34 cellular contexts compared by ENCODE assay signal in the genomic region with DNA sequence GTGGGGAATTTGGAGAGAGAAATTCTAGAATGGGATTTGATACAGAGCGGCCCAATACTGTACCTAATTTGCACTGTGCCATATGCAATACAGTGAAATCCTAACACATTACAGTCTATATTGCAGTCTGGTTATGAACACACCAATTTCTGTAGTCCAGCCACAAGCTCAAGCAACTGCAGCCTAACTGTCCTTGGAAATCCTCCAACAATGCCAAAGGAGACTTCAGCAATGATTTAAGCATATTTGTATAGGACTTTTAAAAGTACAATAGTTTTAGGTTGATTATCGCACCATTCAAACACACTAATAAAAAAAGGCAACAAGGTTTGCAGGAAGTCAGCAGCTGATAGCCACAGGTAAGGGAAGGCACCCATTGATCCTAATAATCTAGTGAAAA. TPM values are rescaled to one million over a fixed set of nuclear protein-coding genes. Genes with fewer than 3 reads are reported as not detected.
A peak's percentile ranks its signal among the peaks of the same experiment; 100 is the strongest.
DNase-seq lines count a peak whose midpoint lies in the region; ATAC-seq and TF ChIP-seq lines count a peak whose summit lies in the region.
"Had no signal": no experiment of that assay in that cellular context is flagged by ENCODE, and none has a peak within 500 bp of the region (broad histone marks: within the 10 kb centered on the region; RNA-seq: fewer than 3 reads in every experiment).

No MANE protein-coding gene starts in this region.

- H2AFZ ChIP-seq in trophoblast cell (ENCODE audit: insufficient read depth, low read length, poor library complexity), result no peak overlapping the region

- no peaks in the 10 kb centered on the region for H3K79me1 ChIP-seq in trophoblast cell (ENCODE audit: low read length)

- no peak overlapping the region for H3K9ac ChIP-seq in trophoblast cell (ENCODE audit: low read length)

- H3K9me3 ChIP-seq in trophoblast cell (ENCODE audit: insufficient read depth, low read depth, low read length) (no peaks in the 10 kb centered on the region), heart right ventricle (no peaks in the 10 kb centered on the region)
- H3K9me3 ChIP-seq: HAP-1, spleen, thoracic aorta, vagina had no signal

- intact Hi-C loops in heart right ventricle (cut with DNase I), result no loop called here

- no peak overlapping the region for H2BK5ac ChIP-seq in trophoblast cell (ENCODE audit: low read depth, low read length, poor library complexity)

- H3K4me2 ChIP-seq in trophoblast cell (ENCODE audit: low read length), result no peak overlapping the region

- H3K4me3 ChIP-seq in cardiac fibroblast (replicated peaks in 1 of 2; ENCODE audit: low read depth in 2 of 2, low read length in 2 of 2) (no peak overlapping the region), fibroblast of pulmonary artery (replicated peaks; ENCODE audit: low read depth, low read length) (no peak overlapping the region), trophoblast cell (ENCODE audit: low read depth, low read length) (no peak overlapping the region), heart right ventricle (no peak overlapping the region)
- H3K4me3 ChIP-seq: HAP-1, SK-N-MC, spleen, thoracic aorta, vagina had no signal

- H2AK5ac ChIP-seq in trophoblast cell (ENCODE audit: low read length), result no peak overlapping the region

- H3K4ac ChIP-seq in trophoblast cell (ENCODE audit: low read depth, low read length), result peak overlapping the region; percentile 27

- no peak overlapping the region for H3K18ac ChIP-seq in trophoblast cell (ENCODE audit: low read length)

- DNase-seq in LHCN-M2 (ENCODE audit: low read depth), result peak; percentile 58
- DNase-seq in cardiac fibroblast (ENCODE audit: low read depth in 2 of 2), result peak; percentile 41 to 70
- peak; percentile 46 for DNase-seq in fibroblast of pulmonary artery (ENCODE audit: low read depth)
- no peak for DNase-seq in trophoblast cell
- DNase-seq in heart right ventricle, result no peak
- DNase-seq in UCSD-AML1 (lab: John Stamatoyannopoulos, UW; ENCODE audit: unreplicated experiment), result no peak
- DNase-seq in putamen (ENCODE audit: low spot score), result no peak
- DNase-seq: activated CD4-positive, alpha-beta memory T cell treated with anti-CD3 and anti-CD28 coated beads for 36 hours; activated CD4-positive, CD25-positive, alpha-beta regulatory T cell treated with anti-CD3 and anti-CD28 coated beads, Interleukin-2, amount 50 U/mL, for 72 hours; activated naive CD4-positive, alpha-beta T cell; activated naive CD8-positive, alpha-beta T cell treated with anti-CD3 and anti-CD28 coated beads, Interleukin-2, amount 50 U/mL, for 24 hours; activated T-cell treated with anti-CD3 and anti-CD28 coated beads, Interleukin-2, amount 50 U/mL, for 72 hours; brain microvascular endothelial cell; CD8-positive, alpha-beta memory T cell; effector CD4-positive, alpha-beta T cell; KG1; MM.1S; NCI-H1417 treated with DMSO at 0.1 percent for 48 hours; NCI-H2081 treated with DMSO at 0.1 percent for 48 hours; NCI-H2227 treated with DMSO at 0.1 percent for 48 hours; NCI-H526; NK-92 treated with Interleukin-12 subunit alpha and Interleukin-12 subunit beta, amount 100 ng/mL, for 24 hours; posterior cingulate gyrus; right cardiac atrium; spleen; stimulated activated naive CD8-positive, alpha-beta T cell treated with anti-CD3 and anti-CD28 coated beads, Interleukin-15, amount 100 ng/mL, for 72 hours; T-helper 17 cell had no signal

- no peak overlapping the region for H3K14ac ChIP-seq in trophoblast cell (ENCODE audit: low read length)

- H3K27ac ChIP-seq in trophoblast cell (ENCODE audit: low read depth, low read length), result no peak overlapping the region
- no peak overlapping the region for H3K27ac ChIP-seq in heart right ventricle
- H3K27ac ChIP-seq: brain microvascular endothelial cell, HL-60, SK-N-MC, spleen, thoracic aorta, vagina had no signal

- no peak overlapping the region for H4K8ac ChIP-seq in trophoblast cell (ENCODE audit: low read depth, low read length)

- H3K79me2 ChIP-seq in trophoblast cell (ENCODE audit: control insufficient read depth, insufficient read depth, low read length, poor library complexity), result peaks cover 5% of the 10 kb centered on the region

- no peaks in the 10 kb centered on the region for H3K4me1 ChIP-seq in trophoblast cell (ENCODE audit: control insufficient read depth in 1 of 2, insufficient read depth in 2 of 2, low read length in 2 of 2)
- no peaks in the 10 kb centered on the region for H3K4me1 ChIP-seq in heart right ventricle
- H3K4me1 ChIP-seq: vagina had no signal

- no peak overlapping the region for H2BK120ac ChIP-seq in trophoblast cell (ENCODE audit: insufficient read depth, low read length, poor library complexity)

- no CpG with 5 or more reads among the region's 2 CpGs for WGBS in trophoblast cell (ENCODE audit: extremely low coverage, insufficient coverage, insufficient read length)
- WGBS in heart right ventricle, 2 donors, result 76 to 96% methylated on average over 2 of the region's 2 CpGs

- no peak for ATAC-seq in heart right ventricle
- ATAC-seq in GM21447 (IDR thresholded peaks at IDR 0.05; ENCODE audit: unreplicated experiment), result no peak
- ATAC-seq: activated naive CD8-positive, alpha-beta T cell treated with anti-CD3 and anti-CD28 coated beads, Interleukin-2, amount 50 U/mL, for 24 hours; activated T-cell treated with anti-CD3 and anti-CD28 coated beads, Interleukin-2, amount 50 U/mL, for 72 hours; left lobe of liver; right cardiac atrium; stimulated activated naive CD8-positive, alpha-beta T cell treated with anti-CD3 and anti-CD28 coated beads, Interleukin-15, amount 100 ng/mL, for 72 hours; T-helper 17 cell had no signal

- H3K36me3 ChIP-seq in trophoblast cell (ENCODE audit: control insufficient read depth in 1 of 2, insufficient read depth in 2 of 2, low read length in 2 of 2) (no peaks in the 10 kb centered on the region), heart right ventricle (no peaks in the 10 kb centered on the region)
- H3K36me3 ChIP-seq: brain microvascular endothelial cell, HAP-1, spleen, thoracic aorta, vagina had no signal

- TF ChIP-seq CTCF in cardiac fibroblast (IDR thresholded peaks at IDR 0.05; ENCODE audit: low read depth, low read length) (no peak), fibroblast of pulmonary artery (IDR thresholded peaks at IDR 0.05; ENCODE audit: low read length, missing control alignments) (no peak), heart right ventricle (IDR thresholded peaks at IDR 0.05) (no peak)

- H4K12ac ChIP-seq in trophoblast cell (ENCODE audit: low read depth, low read length), result no peak overlapping the region

- H2BK12ac ChIP-seq in trophoblast cell (ENCODE audit: low read length), result no peak overlapping the region

- H3K27me3 ChIP-seq in trophoblast cell (ENCODE audit: insufficient read depth, low read length) (no peaks in the 10 kb centered on the region), heart right ventricle (no peaks in the 10 kb centered on the region)
- H3K27me3 ChIP-seq: brain microvascular endothelial cell, spleen, vagina had no signal

- H3K23ac ChIP-seq in trophoblast cell (ENCODE audit: low read length), result no peak overlapping the region

- H4K91ac ChIP-seq in trophoblast cell (ENCODE audit: low read depth, low read length), result no peak overlapping the region

RNA-seq across cellular contexts. Expression of a gene that starts 17.2 kb away (rescaled TPM):
- total RNA-seq in LHCN-M2 (2014; rRNA removed) (30.2 and 33.6 TPM in 2 replicates), heart right ventricle (1 to 10 TPM in 1 of 10 donors, under 1 TPM in 9; 0.07 to 2.2 (median 0.23) TPM)
- 16.1 TPM for polyA plus RNA-seq in LHCN-M2 (2012)
- polyA plus RNA-seq in trophoblast cell (2013), result 19.2 and 19.5 TPM in 2 replicates
- polyA plus RNA-seq in heart right ventricle, result under 1 TPM; 0.04 to 0.07 TPM

Comparison
In these comparisons a context has a peak if more than half of its experiments do, and no peak if none do; other contexts are left out.
1. DNase-seq: peak in LHCN-M2 (single experiment), cardiac fibroblast (2 of 2) and fibroblast of pulmonary artery (single experiment); none in trophoblast cell (0 of 2), heart right ventricle (0 of 2), UCSD-AML1 (single experiment) and putamen (single experiment).